22 cellular contexts compared by ENCODE assay signal in the genomic region with DNA sequence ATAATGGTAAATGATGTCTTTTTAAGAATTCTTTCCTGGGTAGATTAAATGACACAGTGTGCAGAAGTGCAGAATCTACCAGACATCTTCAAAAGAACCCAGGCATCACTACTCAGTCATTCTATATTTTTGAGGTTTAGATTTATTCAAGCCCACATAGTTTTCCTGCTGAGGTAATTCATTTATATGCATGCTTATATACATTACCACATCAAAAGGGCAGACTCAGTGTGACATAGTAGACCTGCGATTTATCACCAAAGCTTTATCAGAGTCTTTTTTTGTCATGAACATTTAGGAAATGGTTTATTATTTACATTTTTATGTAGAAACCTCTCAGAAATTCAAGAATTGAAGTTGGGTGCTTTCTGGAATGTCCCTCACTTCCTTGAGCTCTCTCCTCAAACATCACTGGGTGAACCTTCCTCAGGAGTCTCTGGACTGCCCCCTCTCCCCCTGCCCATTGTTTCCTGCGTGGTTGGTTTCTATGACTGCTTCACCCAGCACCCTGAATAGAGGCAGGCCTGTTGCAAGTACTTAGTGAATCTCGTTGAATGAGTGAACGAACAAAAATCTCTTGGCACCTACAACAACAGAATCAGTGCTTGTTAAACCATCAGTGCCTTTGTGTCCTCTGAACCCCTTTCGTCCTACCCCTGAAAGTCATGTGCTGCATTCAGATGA. TPM values are rescaled to one million over a fixed set of nuclear protein-coding genes. Genes with fewer than 3 reads are reported as not detected.
DNase-seq lines count a peak whose midpoint lies in the region; ATAC-seq and TF ChIP-seq lines count a peak whose summit lies in the region.
"Had no signal": no experiment of that assay in that cellular context is flagged by ENCODE, and none has a peak within 500 bp of the region (broad histone marks: within the 10 kb centered on the region; RNA-seq: fewer than 3 reads in every experiment).

No MANE protein-coding gene starts in this region.

- peaks cover 27% of the 10 kb centered on the region for H3K4me1 Mint-ChIP-seq in endothelial cell (ENCODE audit: unreplicated experiment)
- peaks cover 34% of the 10 kb centered on the region for H3K4me1 Mint-ChIP-seq in mesothelial cell of epicardium

- H3K27me3 ChIP-seq in DND-41 (ENCODE audit: insufficient read depth, low read length, poor library complexity) (no peaks in the 10 kb centered on the region), HUES64 (ENCODE audit: insufficient read depth, low read length) (peaks cover 5% of the 10 kb centered on the region; the same call in 1 of the 2 replicates), vagina (no peaks in the 10 kb centered on the region)
- H3K27me3 ChIP-seq: Peyer's patch had no signal

- H3K4me1 ChIP-seq in DND-41 (ENCODE audit: insufficient read depth, low read length), result no peaks in the 10 kb centered on the region
- peaks cover 78% of the 10 kb centered on the region for H3K4me1 ChIP-seq in HUES64 (ENCODE audit: insufficient read depth, low read length)
- H3K4me1 ChIP-seq in vagina, result no peaks in the 10 kb centered on the region
- H3K4me1 ChIP-seq: Peyer's patch had no signal

- H3K79me2 ChIP-seq in DND-41 (ENCODE audit: insufficient read depth, low read length), result no peaks in the 10 kb centered on the region

- H3K4me2 ChIP-seq in DND-41 (ENCODE audit: insufficient read depth, low read length), result no peak overlapping the region

- ATAC-seq in DND-41 (ENCODE audit: insufficient read depth, low read depth), result peak; percentile 53; the same call in 1 of the 3 replicates
- ATAC-seq: GM12878 had no signal

- H3K9ac ChIP-seq in DND-41 (ENCODE audit: low read depth, low read length) (no peak overlapping the region), HUES64 (ENCODE audit: low read depth, low read length) (peak overlapping the region; percentile 50)

- H3K27ac ChIP-seq in DND-41 (ENCODE audit: low read length), result no peak overlapping the region
- peak overlapping the region; percentile 79 for H3K27ac ChIP-seq in HUES64 (ENCODE audit: low read depth, low read length)
- H3K27ac ChIP-seq in vagina, result no peak overlapping the region
- H3K27ac ChIP-seq: C4-2B, HL-60, Peyer's patch had no signal

- no peak for TF ChIP-seq POLR2A in vagina (IDR thresholded peaks at IDR 0.05)

- no peaks in the 10 kb centered on the region for H3K9me3 Mint-ChIP-seq in endothelial cell (ENCODE audit: unreplicated experiment)
- no peaks in the 10 kb centered on the region for H3K9me3 Mint-ChIP-seq in mesothelial cell of epicardium

- no peaks in the 10 kb centered on the region for H3K36me3 Mint-ChIP-seq in endothelial cell (ENCODE audit: low read depth, unreplicated experiment)
- peaks cover 5% of the 10 kb centered on the region for H3K36me3 Mint-ChIP-seq in mesothelial cell of epicardium

- H3K4me3 ChIP-seq in DND-41 (ENCODE audit: low read depth in 1 of 2, low read length in 2 of 2), result no peak overlapping the region
- H3K4me3 ChIP-seq in HUES64 (ENCODE audit: low read length), result peak overlapping the region; percentile 14
- H3K4me3 ChIP-seq in vagina, result no peak overlapping the region
- H3K4me3 ChIP-seq: GM12878, Peyer's patch had no signal

- DNase-seq in DND-41, result no peak
- DNase-seq in endothelial cell (ENCODE audit: low spot score), result no peak
- no peak for DNase-seq in mesothelial cell of epicardium (ENCODE audit: low spot score in 2 of 2, unreplicated experiment in 2 of 2)
- DNase-seq in G401 (ENCODE audit: low spot score), result no peak
- no peak for DNase-seq in vagina (ENCODE audit: extremely low spot score in 2 of 2)
- DNase-seq in dermis blood vessel endothelial cell, result no peak
- no peak for DNase-seq in HK-2 (ENCODE audit: unreplicated experiment)
- DNase-seq: COR-L47, DMS153, Karpas-422, MM.1S, NCI-H1105, NCI-H187, NCI-H2171, NCI-H446 treated with DMSO at 0.1 percent for 48 hours, NCI-H774, Peyer's patch, SHP77 treated with DMSO at 0.1 percent for 48 hours had no signal

- no peaks in the 10 kb centered on the region for H3K9me3 ChIP-seq in DND-41 (ENCODE audit: insufficient read depth, low read length, severe bottlenecking)
- H3K9me3 ChIP-seq in HUES64 (ENCODE audit: insufficient read depth, low read depth, low read length), result no peaks in the 10 kb centered on the region
- H3K9me3 ChIP-seq in vagina, result no peaks in the 10 kb centered on the region
- H3K9me3 ChIP-seq: Peyer's patch had no signal

- H3K36me3 ChIP-seq in DND-41 (ENCODE audit: insufficient read depth, low read length) (no peaks in the 10 kb centered on the region), HUES64 (ENCODE audit: insufficient read depth, low read length) (peaks cover 5% of the 10 kb centered on the region; the same call in 1 of the 2 replicates), vagina (no peaks in the 10 kb centered on the region)
- H3K36me3 ChIP-seq: Peyer's patch had no signal

- H3K27ac Mint-ChIP-seq in endothelial cell (ENCODE audit: unreplicated experiment), result no peak overlapping the region
- peak overlapping the region; percentile 30 for H3K27ac Mint-ChIP-seq in mesothelial cell of epicardium

- 20% methylated on average over 4 of the region's 5 CpGs for WGBS in HUES64

- in situ Hi-C loops in G401 (cut with HindIII; ENCODE audit: low sequenced_read_pairs), result no loop called here

- no peak overlapping the region for H2AFZ ChIP-seq in DND-41 (ENCODE audit: low read depth, low read length)

- no peaks in the 10 kb centered on the region for H4K20me1 ChIP-seq in DND-41 (ENCODE audit: insufficient read depth, low read length)

- TF ChIP-seq CTCF in DND-41 (IDR thresholded peaks at IDR 0.05; ENCODE audit: borderline replicate concordance, extremely low read depth, low read length, poor library complexity, severe bottlenecking), result no peak
- TF ChIP-seq CTCF in endothelial cell (IDR thresholded peaks at IDR 0.05; ENCODE audit: unreplicated experiment), result no peak
- no peak for TF ChIP-seq CTCF in mesothelial cell of epicardium (IDR thresholded peaks at IDR 0.05; ENCODE audit: unreplicated experiment)
- TF ChIP-seq CTCF in vagina (IDR thresholded peaks at IDR 0.05), result no peak

- peaks cover 2% of the 10 kb centered on the region for H3K27me3 Mint-ChIP-seq in endothelial cell (ENCODE audit: unreplicated experiment)
- H3K27me3 Mint-ChIP-seq in mesothelial cell of epicardium (ENCODE audit: low read depth), result no peaks in the 10 kb centered on the region

- H3K4me3 Mint-ChIP-seq in endothelial cell (ENCODE audit: unreplicated experiment), result peak overlapping the region; percentile 52
- H3K4me3 Mint-ChIP-seq in mesothelial cell of epicardium, result no peak overlapping the region

- intact Hi-C loops in vagina (cut with DNase I), result no loop called here

RNA-seq across cellular contexts. Expression of a gene that starts 42.5 kb away (rescaled TPM):
- 9.6 TPM for polyA plus RNA-seq in HUES64 (2013, experiment 1 of 2)
- polyA plus RNA-seq in HUES64 (2013, experiment 2 of 2), result 9.1 TPM
- total RNA-seq in endothelial cell (ENCODE audit: unreplicated experiment) (27.8 TPM), mesothelial cell of epicardium (23.7 to 27.6 TPM (median 24.3 TPM) in 3 replicates), vagina (0.49 TPM), dermis blood vessel endothelial cell (not detected in 2 replicates)
- total RNA-seq in G401 (2014; rRNA removed; shearing (Covaris generic)), result not detected in 2 replicates
- total RNA-seq: GM12878 had no signal

Comparison
In these comparisons a context has a peak if more than half of its experiments do, and no peak if none do; other contexts are left out.
1. RNA of a gene that starts 42.5 kb away (total RNA-seq): 27.8 TPM in endothelial cell (single experiment) and 23.7 to 27.6 TPM in mesothelial cell of epicardium; 0.49 TPM in vagina (single experiment), not detected in G401 and not detected in dermis blood vessel endothelial cell; every median in the first group is over 10 times any median in the second.